ENCODE assay signal across 1 cellular context in the genomic region with DNA sequence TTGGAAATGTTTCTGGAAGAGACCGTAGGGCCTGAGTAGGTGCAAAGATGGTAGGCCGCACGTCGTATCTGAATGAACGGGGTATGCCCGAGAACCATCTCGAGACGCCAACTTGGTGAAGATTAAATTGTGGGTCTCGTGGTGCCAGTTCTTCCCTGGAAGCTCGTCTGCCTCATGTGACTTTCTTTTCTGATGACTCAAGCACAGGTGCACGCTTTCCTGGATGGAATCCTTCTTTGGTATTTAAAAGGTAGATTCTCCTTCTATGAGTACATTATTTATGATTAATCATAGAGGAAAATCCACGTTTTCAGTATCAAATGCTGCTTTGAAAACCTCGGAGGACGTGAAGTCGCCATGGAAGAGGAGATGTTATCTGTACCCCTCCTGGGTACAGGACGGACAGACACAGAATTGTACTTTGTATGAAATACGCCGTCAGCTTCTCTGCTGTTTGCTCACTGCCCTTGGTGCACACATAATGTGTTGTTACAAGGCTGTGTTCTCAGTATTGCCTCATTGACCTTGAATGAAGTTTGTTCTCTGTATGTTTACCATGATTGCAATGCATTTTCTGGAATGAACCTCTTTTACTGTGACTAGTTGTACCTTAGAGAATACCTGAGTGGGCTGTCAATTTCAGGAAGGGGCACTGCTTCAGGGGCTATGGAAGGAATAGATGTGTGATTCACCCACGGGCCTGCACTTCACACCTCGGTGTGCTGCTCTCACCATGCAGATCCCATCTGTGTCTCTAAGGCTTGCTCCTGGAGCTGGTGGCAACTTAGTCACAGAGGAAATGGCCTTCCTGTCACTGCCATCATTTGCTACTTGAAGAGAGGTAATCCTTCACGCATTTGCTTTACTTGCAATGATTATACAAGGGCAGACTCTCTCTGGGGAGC.
TF ChIP-seq lines count a peak whose summit lies in the region.

No MANE protein-coding gene starts in this region.

TF ChIP-seq in HepG2, 621 proteins besides CTCF, POLR2A, EP300 and RAD21 (continued from another document and continues in another):
- TF ChIP-seq ZKSCAN8 (CRISPR knock-in tag; IDR thresholded peaks at IDR 0.05; ENCODE audit: borderline replicate concordance): peak; percentile 46; the same call in 1 of the 2 replicates
- no peak for TF ChIP-seq ZNF816 (CRISPR knock-in tag; IDR thresholded peaks at IDR 0.05; ENCODE audit: borderline replicate concordance)
- TF ChIP-seq, protein P1, sequence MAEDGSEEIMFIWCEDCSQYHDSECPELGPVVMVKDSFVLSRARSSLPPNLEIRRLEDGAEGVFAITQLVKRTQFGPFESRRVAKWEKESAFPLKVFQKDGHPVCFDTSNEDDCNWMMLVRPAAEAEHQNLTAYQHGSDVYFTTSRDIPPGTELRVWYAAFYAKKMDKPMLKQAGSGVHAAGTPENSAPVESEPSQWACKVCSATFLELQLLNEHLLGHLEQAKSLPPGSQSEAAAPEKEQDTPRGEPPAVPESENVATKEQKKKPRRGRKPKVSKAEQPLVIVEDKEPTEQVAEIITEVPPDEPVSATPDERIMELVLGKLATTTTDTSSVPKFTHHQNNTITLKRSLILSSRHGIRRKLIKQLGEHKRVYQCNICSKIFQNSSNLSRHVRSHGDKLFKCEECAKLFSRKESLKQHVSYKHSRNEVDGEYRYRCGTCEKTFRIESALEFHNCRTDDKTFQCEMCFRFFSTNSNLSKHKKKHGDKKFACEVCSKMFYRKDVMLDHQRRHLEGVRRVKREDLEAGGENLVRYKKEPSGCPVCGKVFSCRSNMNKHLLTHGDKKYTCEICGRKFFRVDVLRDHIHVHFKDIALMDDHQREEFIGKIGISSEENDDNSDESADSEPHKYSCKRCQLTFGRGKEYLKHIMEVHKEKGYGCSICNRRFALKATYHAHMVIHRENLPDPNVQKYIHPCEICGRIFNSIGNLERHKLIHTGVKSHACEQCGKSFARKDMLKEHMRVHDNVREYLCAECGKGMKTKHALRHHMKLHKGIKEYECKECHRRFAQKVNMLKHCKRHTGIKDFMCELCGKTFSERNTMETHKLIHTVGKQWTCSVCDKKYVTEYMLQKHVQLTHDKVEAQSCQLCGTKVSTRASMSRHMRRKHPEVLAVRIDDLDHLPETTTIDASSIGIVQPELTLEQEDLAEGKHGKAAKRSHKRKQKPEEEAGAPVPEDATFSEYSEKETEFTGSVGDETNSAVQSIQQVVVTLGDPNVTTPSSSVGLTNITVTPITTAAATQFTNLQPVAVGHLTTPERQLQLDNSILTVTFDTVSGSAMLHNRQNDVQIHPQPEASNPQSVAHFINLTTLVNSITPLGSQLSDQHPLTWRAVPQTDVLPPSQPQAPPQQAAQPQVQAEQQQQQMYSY (CRISPR knock-in tag; IDR thresholded peaks at IDR 0.05): no peak
- no peak for TF ChIP-seq ZSCAN9 (CRISPR knock-in tag; IDR thresholded peaks at IDR 0.05; ENCODE audit: borderline replicate concordance)
- no peak for TF ChIP-seq ZNF30 (CRISPR knock-in tag; IDR thresholded peaks at IDR 0.05)
- no peak for TF ChIP-seq ZNF468 (CRISPR knock-in tag; IDR thresholded peaks at IDR 0.05)
- TF ChIP-seq, protein P2, sequence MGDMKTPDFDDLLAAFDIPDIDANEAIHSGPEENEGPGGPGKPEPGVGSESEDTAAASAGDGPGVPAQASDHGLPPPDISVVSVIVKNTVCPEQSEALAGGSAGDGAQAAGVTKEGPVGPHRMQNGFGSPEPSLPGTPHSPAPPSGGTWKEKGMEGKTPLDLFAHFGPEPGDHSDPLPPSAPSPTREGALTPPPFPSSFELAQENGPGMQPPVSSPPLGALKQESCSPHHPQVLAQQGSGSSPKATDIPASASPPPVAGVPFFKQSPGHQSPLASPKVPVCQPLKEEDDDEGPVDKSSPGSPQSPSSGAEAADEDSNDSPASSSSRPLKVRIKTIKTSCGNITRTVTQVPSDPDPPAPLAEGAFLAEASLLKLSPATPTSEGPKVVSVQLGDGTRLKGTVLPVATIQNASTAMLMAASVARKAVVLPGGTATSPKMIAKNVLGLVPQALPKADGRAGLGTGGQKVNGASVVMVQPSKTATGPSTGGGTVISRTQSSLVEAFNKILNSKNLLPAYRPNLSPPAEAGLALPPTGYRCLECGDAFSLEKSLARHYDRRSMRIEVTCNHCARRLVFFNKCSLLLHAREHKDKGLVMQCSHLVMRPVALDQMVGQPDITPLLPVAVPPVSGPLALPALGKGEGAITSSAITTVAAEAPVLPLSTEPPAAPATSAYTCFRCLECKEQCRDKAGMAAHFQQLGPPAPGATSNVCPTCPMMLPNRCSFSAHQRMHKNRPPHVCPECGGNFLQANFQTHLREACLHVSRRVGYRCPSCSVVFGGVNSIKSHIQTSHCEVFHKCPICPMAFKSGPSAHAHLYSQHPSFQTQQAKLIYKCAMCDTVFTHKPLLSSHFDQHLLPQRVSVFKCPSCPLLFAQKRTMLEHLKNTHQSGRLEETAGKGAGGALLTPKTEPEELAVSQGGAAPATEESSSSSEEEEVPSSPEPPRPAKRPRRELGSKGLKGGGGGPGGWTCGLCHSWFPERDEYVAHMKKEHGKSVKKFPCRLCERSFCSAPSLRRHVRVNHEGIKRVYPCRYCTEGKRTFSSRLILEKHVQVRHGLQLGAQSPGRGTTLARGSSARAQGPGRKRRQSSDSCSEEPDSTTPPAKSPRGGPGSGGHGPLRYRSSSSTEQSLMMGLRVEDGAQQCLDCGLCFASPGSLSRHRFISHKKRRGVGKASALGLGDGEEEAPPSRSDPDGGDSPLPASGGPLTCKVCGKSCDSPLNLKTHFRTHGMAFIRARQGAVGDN (CRISPR knock-in tag; IDR thresholded peaks at IDR 0.05): no peak
- peak; percentile 83 for TF ChIP-seq FOSL2 (CRISPR knock-in tag; IDR thresholded peaks at IDR 0.05)
- no peak for TF ChIP-seq MAZ (IDR thresholded peaks at IDR 0.05; ENCODE audit: borderline replicate concordance, low read depth, low read length)
- no peak for TF ChIP-seq MAZ (CRISPR knock-in tag; IDR thresholded peaks at IDR 0.05; ENCODE audit: low read depth)
- no peak for TF ChIP-seq MEIS1 (CRISPR knock-in tag; IDR thresholded peaks at IDR 0.05; ENCODE audit: borderline replicate concordance)
- no peak for TF ChIP-seq ZNF660 (CRISPR knock-in tag; IDR thresholded peaks at IDR 0.05; ENCODE audit: borderline replicate concordance, low read depth)
- TF ChIP-seq ZNF644 (CRISPR knock-in tag; IDR thresholded peaks at IDR 0.05; ENCODE audit: low read depth): no peak
- no peak for TF ChIP-seq GLI4 (CRISPR knock-in tag; IDR thresholded peaks at IDR 0.05; ENCODE audit: borderline replicate concordance)
- no peak for TF ChIP-seq KLF11 (CRISPR knock-in tag; IDR thresholded peaks at IDR 0.05)
- no peak for TF ChIP-seq ZFP62 (CRISPR knock-in tag; IDR thresholded peaks at IDR 0.05)
- TF ChIP-seq, protein P3, sequence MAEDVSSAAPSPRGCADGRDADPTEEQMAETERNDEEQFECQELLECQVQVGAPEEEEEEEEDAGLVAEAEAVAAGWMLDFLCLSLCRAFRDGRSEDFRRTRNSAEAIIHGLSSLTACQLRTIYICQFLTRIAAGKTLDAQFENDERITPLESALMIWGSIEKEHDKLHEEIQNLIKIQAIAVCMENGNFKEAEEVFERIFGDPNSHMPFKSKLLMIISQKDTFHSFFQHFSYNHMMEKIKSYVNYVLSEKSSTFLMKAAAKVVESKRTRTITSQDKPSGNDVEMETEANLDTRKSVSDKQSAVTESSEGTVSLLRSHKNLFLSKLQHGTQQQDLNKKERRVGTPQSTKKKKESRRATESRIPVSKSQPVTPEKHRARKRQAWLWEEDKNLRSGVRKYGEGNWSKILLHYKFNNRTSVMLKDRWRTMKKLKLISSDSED (CRISPR knock-in tag; IDR thresholded peaks at IDR 0.05): no peak
- TF ChIP-seq, protein P4, sequence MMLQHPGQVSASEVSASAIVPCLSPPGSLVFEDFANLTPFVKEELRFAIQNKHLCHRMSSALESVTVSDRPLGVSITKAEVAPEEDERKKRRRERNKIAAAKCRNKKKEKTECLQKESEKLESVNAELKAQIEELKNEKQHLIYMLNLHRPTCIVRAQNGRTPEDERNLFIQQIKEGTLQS (CRISPR knock-in tag; IDR thresholded peaks at IDR 0.05): peak; percentile 48; the same call in 1 of the 2 replicates
- TF ChIP-seq ZSCAN21 (CRISPR knock-in tag; IDR thresholded peaks at IDR 0.05; ENCODE audit: borderline replicate concordance): no peak
- no peak for TF ChIP-seq KMT2B (CRISPR knock-in tag; IDR thresholded peaks at IDR 0.05)
- no peak for TF ChIP-seq ZNF335 (CRISPR knock-in tag; IDR thresholded peaks at IDR 0.05)
- TF ChIP-seq ZNF496 (CRISPR knock-in tag; IDR thresholded peaks at IDR 0.05; ENCODE audit: insufficient replicate concordance): no peak
- TF ChIP-seq, protein P5, sequence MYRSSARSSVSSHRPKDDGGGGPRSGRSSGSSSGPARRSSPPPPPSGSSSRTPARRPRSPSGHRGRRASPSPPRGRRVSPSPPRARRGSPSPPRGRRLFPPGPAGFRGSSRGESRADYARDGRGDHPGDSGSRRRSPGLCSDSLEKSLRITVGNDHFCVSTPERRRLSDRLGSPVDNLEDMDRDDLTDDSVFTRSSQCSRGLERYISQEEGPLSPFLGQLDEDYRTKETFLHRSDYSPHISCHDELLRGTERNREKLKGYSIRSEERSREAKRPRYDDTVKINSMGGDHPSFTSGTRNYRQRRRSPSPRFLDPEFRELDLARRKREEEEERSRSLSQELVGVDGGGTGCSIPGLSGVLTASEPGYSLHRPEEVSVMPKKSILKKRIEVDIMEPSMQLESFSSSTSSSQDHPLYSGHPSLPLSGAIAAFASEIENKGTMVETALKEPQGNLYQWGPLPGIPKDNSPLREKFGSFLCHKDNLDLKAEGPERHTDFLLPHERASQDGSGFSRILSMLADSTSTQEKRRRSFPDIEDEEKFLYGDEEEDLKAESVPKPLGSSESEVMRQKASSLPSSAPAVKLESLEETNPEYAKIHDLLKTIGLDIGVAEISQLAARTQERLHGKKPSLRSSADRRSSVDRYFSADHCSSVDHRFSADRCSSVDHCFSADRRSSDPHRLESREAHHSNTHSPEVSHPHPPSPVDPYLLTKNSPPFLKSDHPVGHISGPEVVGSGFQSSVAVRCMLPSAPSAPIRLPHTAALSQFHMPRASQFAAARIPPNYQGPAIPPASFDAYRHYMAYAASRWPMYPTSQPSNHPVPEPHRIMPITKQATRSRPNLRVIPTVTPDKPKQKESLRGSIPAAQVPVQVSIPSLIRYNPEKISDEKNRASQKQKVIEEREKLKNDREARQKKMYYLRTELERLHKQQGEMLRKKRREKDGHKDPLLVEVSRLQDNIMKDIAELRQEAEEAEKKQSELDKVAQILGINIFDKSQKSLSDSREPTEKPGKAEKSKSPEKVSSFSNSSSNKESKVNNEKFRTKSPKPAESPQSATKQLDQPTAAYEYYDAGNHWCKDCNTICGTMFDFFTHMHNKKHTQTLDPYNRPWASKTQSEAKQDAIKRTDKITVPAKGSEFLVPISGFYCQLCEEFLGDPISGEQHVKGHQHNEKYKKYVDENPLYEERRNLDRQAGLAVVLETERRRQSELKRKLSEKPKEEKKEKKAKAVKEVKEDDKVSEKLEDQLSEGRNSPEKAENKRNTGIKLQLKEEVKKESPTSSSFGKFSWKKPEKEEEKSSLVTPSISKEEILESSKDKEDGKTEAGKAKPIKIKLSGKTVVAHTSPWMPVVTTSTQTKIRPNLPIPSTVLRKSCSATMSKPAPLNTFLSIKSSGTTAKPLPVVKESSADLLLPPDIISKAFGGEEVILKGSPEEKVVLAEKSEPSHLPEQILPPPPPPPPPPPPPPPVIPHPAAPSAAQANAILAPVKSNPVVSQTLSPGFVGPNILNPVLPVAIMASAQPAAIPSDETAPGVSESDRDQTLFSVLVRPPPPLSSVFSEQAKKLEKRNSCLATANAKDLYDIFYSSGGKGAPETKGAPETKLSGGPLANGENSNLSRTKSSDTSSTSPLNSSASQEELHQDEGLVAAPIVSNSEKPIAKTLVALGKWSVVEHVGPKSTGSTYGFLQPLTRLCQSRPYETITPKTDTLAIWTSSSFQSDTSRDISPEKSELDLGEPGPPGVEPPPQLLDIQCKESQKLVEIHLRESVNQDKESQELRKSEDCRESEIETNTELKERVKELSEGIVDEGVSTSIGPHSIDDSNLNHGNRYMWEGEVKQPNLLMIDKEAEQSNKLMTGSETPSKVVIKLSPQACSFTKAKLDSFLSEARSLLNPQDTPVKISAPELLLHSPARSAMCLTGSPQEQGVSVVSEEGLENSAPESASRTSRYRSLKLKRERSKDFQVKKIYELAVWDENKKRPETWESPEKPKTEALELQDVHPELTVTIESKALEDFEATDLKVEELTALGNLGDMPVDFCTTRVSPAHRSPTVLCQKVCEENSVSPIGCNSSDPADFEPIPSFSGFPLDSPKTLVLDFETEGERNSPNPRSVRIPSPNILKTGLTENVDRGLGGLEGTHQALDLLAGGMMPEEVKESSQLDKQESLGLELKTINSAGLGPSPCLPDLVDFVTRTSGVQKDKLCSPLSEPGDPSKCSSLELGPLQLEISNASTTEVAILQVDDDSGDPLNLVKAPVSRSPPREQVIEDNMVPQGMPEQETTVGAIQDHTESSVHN (CRISPR knock-in tag; IDR thresholded peaks at IDR 0.05): no peak
- TF ChIP-seq TEAD3 (CRISPR knock-in tag; optimal IDR thresholded peaks at IDR 0.05; ENCODE audit: borderline replicate concordance): peak; percentile 86
- TF ChIP-seq ZSCAN30 (CRISPR knock-in tag; IDR thresholded peaks at IDR 0.05): 0 out of 2 replicates have a peak, but pooled peaks have one; percentile 15
- no peak for TF ChIP-seq MZF1 (CRISPR knock-in tag; IDR thresholded peaks at IDR 0.05; ENCODE audit: borderline replicate concordance)
- TF ChIP-seq, protein P6, sequence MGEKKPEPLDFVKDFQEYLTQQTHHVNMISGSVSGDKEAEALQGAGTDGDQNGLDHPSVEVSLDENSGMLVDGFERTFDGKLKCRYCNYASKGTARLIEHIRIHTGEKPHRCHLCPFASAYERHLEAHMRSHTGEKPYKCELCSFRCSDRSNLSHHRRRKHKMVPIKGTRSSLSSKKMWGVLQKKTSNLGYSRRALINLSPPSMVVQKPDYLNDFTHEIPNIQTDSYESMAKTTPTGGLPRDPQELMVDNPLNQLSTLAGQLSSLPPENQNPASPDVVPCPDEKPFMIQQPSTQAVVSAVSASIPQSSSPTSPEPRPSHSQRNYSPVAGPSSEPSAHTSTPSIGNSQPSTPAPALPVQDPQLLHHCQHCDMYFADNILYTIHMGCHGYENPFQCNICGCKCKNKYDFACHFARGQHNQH (CRISPR knock-in tag; IDR thresholded peaks at IDR 0.05): no peak
- TF ChIP-seq, protein P7, sequence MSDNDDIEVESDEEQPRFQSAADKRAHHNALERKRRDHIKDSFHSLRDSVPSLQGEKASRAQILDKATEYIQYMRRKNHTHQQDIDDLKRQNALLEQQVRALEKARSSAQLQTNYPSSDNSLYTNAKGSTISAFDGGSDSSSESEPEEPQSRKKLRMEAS (IDR thresholded peaks at IDR 0.05): 0 out of 2 replicates have a peak, but pooled peaks have one; percentile 30
